8 cellular contexts compared by ENCODE assay signal in genomic region chr12:46430340-46430948, GRCh38. TPM values are rescaled to one million over a fixed set of nuclear protein-coding genes. Genes with fewer than 3 reads are reported as not detected.
DNase-seq lines count a peak whose midpoint lies in the region; ATAC-seq and FAIRE-seq lines count a peak whose summit lies in the region.

No MANE protein-coding gene starts in this region.

- no peaks in the 10 kb centered on the region for H3K4me1 ChIP-seq in small intestine (ENCODE audit: control insufficient read depth in 2 of 2, insufficient read depth in 1 of 2, low read depth in 1 of 2, low read length in 1 of 2)
- no peaks in the 10 kb centered on the region for H3K4me1 ChIP-seq in Karpas-422 (ENCODE audit: low read length)

- H3K4me2 ChIP-seq in Karpas-422 (ENCODE audit: low read depth, low read length, poor library complexity, severe bottlenecking), result no peak overlapping the region

- DNase-seq in COLO829 (ENCODE audit: low spot score) (peak; percentile 21), glomerular endothelial cell (ENCODE audit: extremely low read depth, low read depth, low spot score) (peak; percentile 97), small intestine (peak; percentile 83), Karpas-422 (no peak), SHP77 treated with DMSO at 0.1 percent for 48 hours (lab: John Stamatoyannopoulos, UW) (no peak)

- no peaks in the 10 kb centered on the region for H3K79me2 ChIP-seq in Karpas-422 (ENCODE audit: low read length)

- H3K27me3 ChIP-seq in small intestine (ENCODE audit: control insufficient read depth in 2 of 2, insufficient read depth in 2 of 2, low read length in 2 of 2) (no peaks in the 10 kb centered on the region), Karpas-422 (ENCODE audit: low read length) (0 out of 2 replicates have a peak, but pooled peaks cover 2% of the 10 kb centered on the region)

- peak; percentile 89 for ATAC-seq in HG02610 (IDR thresholded peaks at IDR 0.05; ENCODE audit: unreplicated experiment)
- ATAC-seq in GM18517 (IDR thresholded peaks at IDR 0.05; ENCODE audit: unreplicated experiment), result no peak

- H3K36me3 ChIP-seq in small intestine (ENCODE audit: control insufficient read depth in 2 of 2, insufficient read depth in 2 of 2, low read length in 2 of 2), result no peaks in the 10 kb centered on the region
- no peaks in the 10 kb centered on the region for H3K36me3 ChIP-seq in Karpas-422 (ENCODE audit: insufficient read depth, low read length)

- H3K9me3 ChIP-seq in small intestine (ENCODE audit: control insufficient read depth, low read depth) (no peaks in the 10 kb centered on the region), Karpas-422 (ENCODE audit: low read length) (no peaks in the 10 kb centered on the region)

- no peak overlapping the region for H2AFZ ChIP-seq in Karpas-422 (ENCODE audit: low read length)

- H4K20me1 ChIP-seq in Karpas-422 (ENCODE audit: insufficient read depth, low read depth, low read length), result no peaks in the 10 kb centered on the region

- H3K9ac ChIP-seq in Karpas-422 (ENCODE audit: low read length), result no peak overlapping the region

- H3K4me3 ChIP-seq in small intestine (ENCODE audit: low read depth in 1 of 2, low read length in 2 of 2) (no peak overlapping the region), Karpas-422 (ENCODE audit: low read length) (no peak overlapping the region)

- H3K27ac ChIP-seq in small intestine (ENCODE audit: low read depth in 1 of 2, low read length in 1 of 2) (peak overlapping the region in 1 of 2 donors; percentile 78), Karpas-422 (ENCODE audit: low read length) (no peak overlapping the region)

- no peaks in the 10 kb centered on the region for H3K9me2 ChIP-seq in Karpas-422 (replicated peaks; ENCODE audit: insufficient read depth, low read length)

- WGBS in small intestine, 3 donors, result 8 to 35% (median 24%) methylated on average over 2 of the region's 2 CpGs

- FAIRE-seq in TTC549 (lab: Jason Lieb, UNC) (peak; percentile 89), small intestine (lab: Jason Lieb, UNC) (peak; percentile 79)

RNA-seq across cellular contexts. Expression of gene SLC38A2, which starts 57.9 kb away (rescaled TPM):
- total RNA-seq in glomerular endothelial cell, result 260 and 387 TPM in 2 replicates
- polyA plus RNA-seq in small intestine, result 10 to 100 TPM; 27.8 to 69.4 (median 32.9) TPM
- 37.7 and 160 TPM in 2 replicates for total RNA-seq in Karpas-422 (2014; rRNA removed; shearing (Covaris generic); ENCODE audit: low replicate concordance)

Comparison
In these comparisons a context has a peak if more than half of its experiments do, and no peak if none do; other contexts are left out.
1. DNase-seq: peak in COLO829 (single experiment), glomerular endothelial cell (single experiment) and small intestine (single experiment); none in Karpas-422 (single experiment) and SHP77 treated with DMSO at 0.1 percent for 48 hours (single experiment).